1 cellular context compared by ENCODE assay signal in the genomic region with DNA sequence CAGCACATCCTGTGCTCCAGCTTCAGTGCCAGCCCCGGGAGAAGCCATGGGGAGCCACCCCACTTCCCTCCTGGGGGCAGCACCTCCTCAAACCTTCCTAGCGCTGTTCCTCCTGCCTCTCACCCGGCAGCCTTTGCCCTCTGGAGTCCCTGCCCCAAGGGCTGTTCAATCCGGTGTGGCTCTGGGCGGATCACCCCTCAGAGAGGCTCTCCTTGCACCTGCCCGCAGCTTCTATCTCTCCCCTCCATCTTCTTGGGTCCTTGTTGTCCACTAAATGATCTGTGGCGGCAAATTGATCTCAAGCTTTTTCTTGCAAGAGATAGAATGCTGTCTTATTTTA.
TF ChIP-seq lines count a peak whose summit lies in the region.

No MANE protein-coding gene starts in this region.

TF ChIP-seq in HepG2, 621 proteins besides CTCF, POLR2A, EP300 and RAD21:
- TF ChIP-seq ZNF777 (CRISPR knock-in tag; IDR thresholded peaks at IDR 0.05) = no peak
- 0 out of 2 replicates have a peak, but pooled peaks have one; percentile 21 for TF ChIP-seq DMAP1 (CRISPR knock-in tag; IDR thresholded peaks at IDR 0.05)
- TF ChIP-seq MAZ (IDR thresholded peaks at IDR 0.05; ENCODE audit: borderline replicate concordance, low read depth, low read length) = no peak
- peak; percentile 3; the same call in 1 of the 2 replicates for TF ChIP-seq MAZ (CRISPR knock-in tag; IDR thresholded peaks at IDR 0.05; ENCODE audit: low read depth)
- no peak for TF ChIP-seq ZBTB3 (CRISPR knock-in tag; IDR thresholded peaks at IDR 0.05; ENCODE audit: borderline replicate concordance, low read depth)
- TF ChIP-seq, protein P1, sequence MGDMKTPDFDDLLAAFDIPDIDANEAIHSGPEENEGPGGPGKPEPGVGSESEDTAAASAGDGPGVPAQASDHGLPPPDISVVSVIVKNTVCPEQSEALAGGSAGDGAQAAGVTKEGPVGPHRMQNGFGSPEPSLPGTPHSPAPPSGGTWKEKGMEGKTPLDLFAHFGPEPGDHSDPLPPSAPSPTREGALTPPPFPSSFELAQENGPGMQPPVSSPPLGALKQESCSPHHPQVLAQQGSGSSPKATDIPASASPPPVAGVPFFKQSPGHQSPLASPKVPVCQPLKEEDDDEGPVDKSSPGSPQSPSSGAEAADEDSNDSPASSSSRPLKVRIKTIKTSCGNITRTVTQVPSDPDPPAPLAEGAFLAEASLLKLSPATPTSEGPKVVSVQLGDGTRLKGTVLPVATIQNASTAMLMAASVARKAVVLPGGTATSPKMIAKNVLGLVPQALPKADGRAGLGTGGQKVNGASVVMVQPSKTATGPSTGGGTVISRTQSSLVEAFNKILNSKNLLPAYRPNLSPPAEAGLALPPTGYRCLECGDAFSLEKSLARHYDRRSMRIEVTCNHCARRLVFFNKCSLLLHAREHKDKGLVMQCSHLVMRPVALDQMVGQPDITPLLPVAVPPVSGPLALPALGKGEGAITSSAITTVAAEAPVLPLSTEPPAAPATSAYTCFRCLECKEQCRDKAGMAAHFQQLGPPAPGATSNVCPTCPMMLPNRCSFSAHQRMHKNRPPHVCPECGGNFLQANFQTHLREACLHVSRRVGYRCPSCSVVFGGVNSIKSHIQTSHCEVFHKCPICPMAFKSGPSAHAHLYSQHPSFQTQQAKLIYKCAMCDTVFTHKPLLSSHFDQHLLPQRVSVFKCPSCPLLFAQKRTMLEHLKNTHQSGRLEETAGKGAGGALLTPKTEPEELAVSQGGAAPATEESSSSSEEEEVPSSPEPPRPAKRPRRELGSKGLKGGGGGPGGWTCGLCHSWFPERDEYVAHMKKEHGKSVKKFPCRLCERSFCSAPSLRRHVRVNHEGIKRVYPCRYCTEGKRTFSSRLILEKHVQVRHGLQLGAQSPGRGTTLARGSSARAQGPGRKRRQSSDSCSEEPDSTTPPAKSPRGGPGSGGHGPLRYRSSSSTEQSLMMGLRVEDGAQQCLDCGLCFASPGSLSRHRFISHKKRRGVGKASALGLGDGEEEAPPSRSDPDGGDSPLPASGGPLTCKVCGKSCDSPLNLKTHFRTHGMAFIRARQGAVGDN (CRISPR knock-in tag; IDR thresholded peaks at IDR 0.05) = peak; percentile 31; the same call in 1 of the 2 replicates
- 0 out of 2 replicates have a peak, but pooled peaks have one; percentile 6 for TF ChIP-seq MXD4 (CRISPR knock-in tag; IDR thresholded peaks at IDR 0.05)
- no peak for TF ChIP-seq NBN (conservative IDR thresholded peaks at IDR 0.05)
- TF ChIP-seq, protein P2, sequence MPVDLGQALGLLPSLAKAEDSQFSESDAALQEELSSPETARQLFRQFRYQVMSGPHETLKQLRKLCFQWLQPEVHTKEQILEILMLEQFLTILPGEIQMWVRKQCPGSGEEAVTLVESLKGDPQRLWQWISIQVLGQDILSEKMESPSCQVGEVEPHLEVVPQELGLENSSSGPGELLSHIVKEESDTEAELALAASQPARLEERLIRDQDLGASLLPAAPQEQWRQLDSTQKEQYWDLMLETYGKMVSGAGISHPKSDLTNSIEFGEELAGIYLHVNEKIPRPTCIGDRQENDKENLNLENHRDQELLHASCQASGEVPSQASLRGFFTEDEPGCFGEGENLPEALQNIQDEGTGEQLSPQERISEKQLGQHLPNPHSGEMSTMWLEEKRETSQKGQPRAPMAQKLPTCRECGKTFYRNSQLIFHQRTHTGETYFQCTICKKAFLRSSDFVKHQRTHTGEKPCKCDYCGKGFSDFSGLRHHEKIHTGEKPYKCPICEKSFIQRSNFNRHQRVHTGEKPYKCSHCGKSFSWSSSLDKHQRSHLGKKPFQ (CRISPR knock-in tag; IDR thresholded peaks at IDR 0.05; ENCODE audit: insufficient replicate concordance) = no peak
- peak; percentile 11; the same call in 1 of the 2 replicates for TF ChIP-seq SIN3A (IDR thresholded peaks at IDR 0.05; ENCODE audit: borderline replicate concordance, low read depth, low read length)
- 0 out of 2 replicates have a peak, but pooled peaks have one; percentile 6 for TF ChIP-seq U2AF2 (IDR thresholded peaks at IDR 0.05; ENCODE audit: low read depth, low read length)
- no peak for TF ChIP-seq PRMT3 (CRISPR knock-in tag; IDR thresholded peaks at IDR 0.05; ENCODE audit: borderline replicate concordance, low read depth)
- TF ChIP-seq YEATS2 (CRISPR knock-in tag; IDR thresholded peaks at IDR 0.05; ENCODE audit: borderline replicate concordance) = no peak
- TF ChIP-seq ZNF75D (CRISPR knock-in tag; IDR thresholded peaks at IDR 0.05; ENCODE audit: borderline replicate concordance) = no peak
- TF ChIP-seq, protein P3, sequence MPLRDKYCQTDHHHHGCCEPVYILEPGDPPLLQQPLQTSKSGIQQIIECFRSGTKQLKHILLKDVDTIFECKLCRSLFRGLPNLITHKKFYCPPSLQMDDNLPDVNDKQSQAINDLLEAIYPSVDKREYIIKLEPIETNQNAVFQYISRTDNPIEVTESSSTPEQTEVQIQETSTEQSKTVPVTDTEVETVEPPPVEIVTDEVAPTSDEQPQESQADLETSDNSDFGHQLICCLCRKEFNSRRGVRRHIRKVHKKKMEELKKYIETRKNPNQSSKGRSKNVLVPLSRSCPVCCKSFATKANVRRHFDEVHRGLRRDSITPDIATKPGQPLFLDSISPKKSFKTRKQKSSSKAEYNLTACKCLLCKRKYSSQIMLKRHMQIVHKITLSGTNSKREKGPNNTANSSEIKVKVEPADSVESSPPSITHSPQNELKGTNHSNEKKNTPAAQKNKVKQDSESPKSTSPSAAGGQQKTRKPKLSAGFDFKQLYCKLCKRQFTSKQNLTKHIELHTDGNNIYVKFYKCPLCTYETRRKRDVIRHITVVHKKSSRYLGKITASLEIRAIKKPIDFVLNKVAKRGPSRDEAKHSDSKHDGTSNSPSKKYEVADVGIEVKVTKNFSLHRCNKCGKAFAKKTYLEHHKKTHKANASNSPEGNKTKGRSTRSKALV (CRISPR knock-in tag; IDR thresholded peaks at IDR 0.05) = no peak
- TF ChIP-seq ELF3 (CRISPR knock-in tag; IDR thresholded peaks at IDR 0.05) = no peak
- no peak for TF ChIP-seq FOXM1 (CRISPR knock-in tag; IDR thresholded peaks at IDR 0.05)
- no peak for TF ChIP-seq NFKBIZ (CRISPR knock-in tag; IDR thresholded peaks at IDR 0.05)
- TF ChIP-seq ZSCAN30 (CRISPR knock-in tag; IDR thresholded peaks at IDR 0.05) = no peak
- TF ChIP-seq ZNF501 (CRISPR knock-in tag; IDR thresholded peaks at IDR 0.05) = 0 out of 2 replicates have a peak, but pooled peaks have one; percentile 13
- peak; percentile 33 for TF ChIP-seq STAG1 (CRISPR knock-in tag; IDR thresholded peaks at IDR 0.05)
- TF ChIP-seq, protein P4, sequence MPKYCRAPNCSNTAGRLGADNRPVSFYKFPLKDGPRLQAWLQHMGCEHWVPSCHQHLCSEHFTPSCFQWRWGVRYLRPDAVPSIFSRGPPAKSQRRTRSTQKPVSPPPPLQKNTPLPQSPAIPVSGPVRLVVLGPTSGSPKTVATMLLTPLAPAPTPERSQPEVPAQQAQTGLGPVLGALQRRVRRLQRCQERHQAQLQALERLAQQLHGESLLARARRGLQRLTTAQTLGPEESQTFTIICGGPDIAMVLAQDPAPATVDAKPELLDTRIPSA (CRISPR knock-in tag; IDR thresholded peaks at IDR 0.05; ENCODE audit: borderline replicate concordance) = no peak
- TF ChIP-seq ISX (CRISPR knock-in tag; conservative IDR thresholded peaks at IDR 0.05) = no peak
- TF ChIP-seq, protein P5, sequence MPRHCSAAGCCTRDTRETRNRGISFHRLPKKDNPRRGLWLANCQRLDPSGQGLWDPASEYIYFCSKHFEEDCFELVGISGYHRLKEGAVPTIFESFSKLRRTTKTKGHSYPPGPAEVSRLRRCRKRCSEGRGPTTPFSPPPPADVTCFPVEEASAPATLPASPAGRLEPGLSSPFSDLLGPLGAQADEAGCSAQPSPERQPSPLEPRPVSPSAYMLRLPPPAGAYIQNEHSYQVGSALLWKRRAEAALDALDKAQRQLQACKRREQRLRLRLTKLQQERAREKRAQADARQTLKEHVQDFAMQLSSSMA (CRISPR knock-in tag; IDR thresholded peaks at IDR 0.05) = no peak
- TF ChIP-seq ZFX (CRISPR knock-in tag; IDR thresholded peaks at IDR 0.05; ENCODE audit: low read depth) = no peak
